Comparison of ENCODE assay signal across 20 cellular contexts in genomic region chr7:140215281-140215680, GRCh38.
"Had no signal": no experiment of that assay in that cellular context is flagged by ENCODE, and none has a peak within 500 bp of the region (broad histone marks: within the 10 kb centered on the region; RNA-seq: fewer than 3 reads in every experiment).

No MANE protein-coding gene starts in this region.

- H3K36me3 Mint-ChIP-seq: activated naive CD8-positive, alpha-beta T cell treated with anti-CD3 and anti-CD28 coated beads for 36 hours had no signal

- H3K4me3 Mint-ChIP-seq: activated CD4-positive, alpha-beta T cell treated with anti-CD3 and anti-CD28 coated beads, Interleukin-2, amount 10 ng/mL, durations not matched to agents 7 days and 5 days; activated naive CD8-positive, alpha-beta T cell treated with anti-CD3 and anti-CD28 coated beads for 36 hours; activated T-cell treated with anti-CD3 and anti-CD28 coated beads, Interleukin-2, amount 50 U/mL, for 4 hours; nephron progenitor cell had no signal

- H3K27ac Mint-ChIP-seq: activated CD4-positive, alpha-beta T cell treated with anti-CD3 and anti-CD28 coated beads, Interleukin-2, amount 10 ng/mL, durations not matched to agents 7 days and 5 days; activated naive CD8-positive, alpha-beta T cell treated with anti-CD3 and anti-CD28 coated beads for 36 hours; nephron progenitor cell; progenitor cell of endocrine pancreas had no signal

- H3K27me3 Mint-ChIP-seq: activated CD4-positive, alpha-beta T cell treated with anti-CD3 and anti-CD28 coated beads, Interleukin-2, amount 10 ng/mL, durations not matched to agents 7 days and 5 days; activated naive CD8-positive, alpha-beta T cell treated with anti-CD3 and anti-CD28 coated beads for 36 hours had no signal

- ATAC-seq: activated T-cell treated with anti-CD3 and anti-CD28 coated beads, Interleukin-2, amount 50 U/mL, for 4 hours; foreskin keratinocyte had no signal

- DNase-seq: activated CD4-positive, alpha-beta T cell treated with anti-CD3 and anti-CD28 coated beads, Interleukin-2, amount 10 ng/mL, durations not matched to agents 7 days and 5 days; activated gamma-delta T cell; activated naive CD8-positive, alpha-beta T cell treated with anti-CD3 and anti-CD28 coated beads for 36 hours; activated T-cell treated with anti-CD3 and anti-CD28 coated beads, Interleukin-2, amount 50 U/mL, for 4 hours; anterior cingulate cortex; brain microvascular endothelial cell; cortex of kidney; effector CD4-positive, alpha-beta T cell; foreskin keratinocyte; glutamatergic neuron; mesendoderm; nephron progenitor cell; occipital lobe; small intestine; stimulated activated CD4-positive, alpha-beta T cell treated with anti-CD3 and anti-CD28 coated beads, Interleukin-4, amount 100 ng/mL, for 4 hours; stimulated activated CD8-positive, alpha-beta memory T cell treated with anti-CD3 and anti-CD28 coated beads, Interleukin-4, amount 100 ng/mL, for 48 hours; stimulated activated naive CD4-positive, alpha-beta T cell treated with Interleukin-2 at 50 U/mL for 16 hours; trophoblast cell; WERI-Rb-1 had no signal
